ENCODE assay signal across 8 cellular contexts in the genomic region with DNA sequence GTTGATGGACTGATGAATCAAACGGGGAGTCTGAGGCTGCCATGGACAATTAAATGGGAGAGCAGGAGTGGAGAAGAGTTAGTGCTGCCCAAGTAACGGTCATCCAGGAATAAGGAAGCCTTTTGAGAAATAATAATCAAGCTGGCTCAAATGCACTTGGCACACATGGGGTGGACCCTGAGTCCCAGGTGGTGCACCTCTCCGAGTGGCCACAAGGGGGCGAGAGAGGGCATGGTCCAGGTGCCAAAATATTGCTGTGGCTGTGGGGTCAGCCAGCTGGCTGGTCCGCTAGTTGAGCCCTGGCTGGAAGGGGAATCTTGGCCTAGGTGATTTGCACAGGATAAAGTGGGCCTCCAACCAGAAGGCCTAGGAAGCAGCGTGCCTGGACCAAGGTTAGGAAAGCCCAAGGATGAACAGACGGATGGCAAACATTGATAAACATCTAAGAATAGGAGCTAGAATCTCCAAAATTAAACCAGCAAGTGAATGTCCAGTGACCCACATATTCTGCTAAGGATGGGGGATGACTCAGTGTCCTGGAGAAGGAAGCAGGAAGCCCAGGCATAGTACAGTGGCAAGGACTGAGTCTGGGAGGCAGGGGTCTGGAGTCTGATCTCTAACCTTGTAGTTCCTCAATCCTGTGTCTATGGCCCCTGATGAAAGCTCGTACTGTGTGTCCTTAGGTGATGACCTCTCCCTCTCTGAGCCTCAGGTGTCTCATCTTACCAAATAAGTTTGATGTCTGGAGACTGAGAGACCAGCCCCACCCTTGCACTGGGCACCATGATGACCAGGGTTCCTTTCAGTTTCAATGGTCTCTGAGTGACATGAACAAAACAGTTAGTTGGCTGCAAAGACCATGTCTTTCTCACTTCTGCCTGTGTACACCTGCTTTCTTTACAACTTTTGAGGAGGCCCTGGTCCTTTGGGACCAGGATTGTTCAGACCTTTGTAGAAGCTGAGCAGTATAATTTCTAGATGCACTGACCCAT. TPM values are rescaled to one million over a fixed set of nuclear protein-coding genes. Genes with fewer than 3 reads are reported as not detected.
DNase-seq lines count a peak whose midpoint lies in the region; ATAC-seq and TF ChIP-seq lines count a peak whose summit lies in the region.

No MANE protein-coding gene starts in this region.

- H3K4me3 ChIP-seq in H7 (ENCODE audit: insufficient read depth, low read depth, low read length) = no peak overlapping the region

- H3K27ac Mint-ChIP-seq in osteocyte (ENCODE audit: unreplicated experiment) (no peak overlapping the region), type B pancreatic cell (no peak overlapping the region)

- ATAC-seq in activated T-cell treated with anti-CD3 and anti-CD28 coated beads, Interleukin-2, amount 50 U/mL, for 4 hours = peak; percentile 66 to 72
- ATAC-seq in GM18870 (IDR thresholded peaks at IDR 0.05; ENCODE audit: unreplicated experiment) = no peak

- H3K27me3 Mint-ChIP-seq in activated T-cell treated with anti-CD3 and anti-CD28 coated beads, Interleukin-2, amount 50 U/mL, for 4 hours (ENCODE audit: low read depth) = peaks cover 9% of the 10 kb centered on the region
- H3K27me3 Mint-ChIP-seq in osteocyte (ENCODE audit: unreplicated experiment) = peaks cover 3% of the 10 kb centered on the region
- H3K27me3 Mint-ChIP-seq in type B pancreatic cell = peaks cover 2% of the 10 kb centered on the region

- peak; percentile 22 for DNase-seq in GDM1 (lab: John Stamatoyannopoulos, UW)
- peak; percentile 77 for DNase-seq in H7
- DNase-seq in NCI-H748 treated with DMSO at 0.1 percent for 48 hours (lab: John Stamatoyannopoulos, UW) = peak; percentile 44
- DNase-seq in activated T-cell treated with anti-CD3 and anti-CD28 coated beads, Interleukin-2, amount 50 U/mL, for 4 hours = peak; percentile 69
- peak; percentile 23 for DNase-seq in fibroblast of peridontal ligament (ENCODE audit: extremely low read depth)
- DNase-seq in osteocyte (ENCODE audit: extremely low spot score, unreplicated experiment) = peak; percentile 90
- peak; percentile 83 for DNase-seq in type B pancreatic cell (ENCODE audit: extremely low spot score, unreplicated experiment)

- H3K4me3 Mint-ChIP-seq in activated T-cell treated with anti-CD3 and anti-CD28 coated beads, Interleukin-2, amount 50 U/mL, for 4 hours = no peak overlapping the region
- H3K4me3 Mint-ChIP-seq in osteocyte (ENCODE audit: unreplicated experiment) (no peak overlapping the region), type B pancreatic cell (no peak overlapping the region)

- no peaks in the 10 kb centered on the region for H3K4me1 Mint-ChIP-seq in activated T-cell treated with anti-CD3 and anti-CD28 coated beads, Interleukin-2, amount 50 U/mL, for 4 hours (ENCODE audit: low read depth)
- H3K4me1 Mint-ChIP-seq in osteocyte (ENCODE audit: unreplicated experiment) (peaks cover 2% of the 10 kb centered on the region), type B pancreatic cell (ENCODE audit: unreplicated experiment) (peaks cover 23% of the 10 kb centered on the region)

- no peaks in the 10 kb centered on the region for H3K36me3 ChIP-seq in H7 (replicated peaks; ENCODE audit: control insufficient read depth, insufficient read depth, low read length)

- no peaks in the 10 kb centered on the region; the same call in 1 of the 2 replicates for H3K27me3 ChIP-seq in H7 (ENCODE audit: control insufficient read depth, insufficient read depth, low read length)

- H3K9me3 Mint-ChIP-seq in activated T-cell treated with anti-CD3 and anti-CD28 coated beads, Interleukin-2, amount 50 U/mL, for 4 hours = no peaks in the 10 kb centered on the region
- H3K9me3 Mint-ChIP-seq in osteocyte (ENCODE audit: unreplicated experiment) = no peaks in the 10 kb centered on the region
- H3K9me3 Mint-ChIP-seq in type B pancreatic cell = no peaks in the 10 kb centered on the region

- TF ChIP-seq CTCF in osteocyte (IDR thresholded peaks at IDR 0.05) = peak; percentile 91
- peak; percentile 97 for TF ChIP-seq CTCF in type B pancreatic cell (conservative IDR thresholded peaks at IDR 0.05)

- no peaks in the 10 kb centered on the region for H3K36me3 Mint-ChIP-seq in activated T-cell treated with anti-CD3 and anti-CD28 coated beads, Interleukin-2, amount 50 U/mL, for 4 hours (ENCODE audit: insufficient read depth)
- H3K36me3 Mint-ChIP-seq in osteocyte (ENCODE audit: unreplicated experiment) = no peaks in the 10 kb centered on the region
- H3K36me3 Mint-ChIP-seq in type B pancreatic cell = no peaks in the 10 kb centered on the region

RNA-seq across cellular contexts. Expression of gene SHB, which starts 19.2 kb away (rescaled TPM):
- total RNA-seq in H7 (2014; rRNA removed; shearing (Covaris generic)) = 11.6 and 18.0 TPM in 2 replicates
- 1 to 10 TPM; 2.6 to 4.0 (median 3.4) TPM for total RNA-seq in activated T-cell treated with anti-CD3 and anti-CD28 coated beads, Interleukin-2, amount 50 U/mL, for 4 hours
- total RNA-seq in osteocyte (16.7 and 18.3 TPM in 2 replicates), type B pancreatic cell (ENCODE audit: low replicate concordance) (14.4 and 20.0 TPM in 2 replicates)

Comparison
In these comparisons a context has a peak if more than half of its experiments do, and no peak if none do; other contexts are left out.
1. DNase-seq: peak in every context shown above with its lines; median percentile 90 in osteocyte; 83 in type B pancreatic cell; 77 in H7; 69 in activated T-cell treated with anti-CD3 and anti-CD28 coated beads, Interleukin-2, amount 50 U/mL, for 4 hours; 44 in NCI-H748 treated with DMSO at 0.1 percent for 48 hours; 23 in fibroblast of peridontal ligament; 22 in GDM1.